In genomic region chr7:1553513-1554210, GRCh38 we compare ENCODE assay signal across 25 cellular contexts. TPM values are rescaled to one million over a fixed set of nuclear protein-coding genes. Genes with fewer than 3 reads are reported as not detected.
DNase-seq lines count a peak whose midpoint lies in the region; ATAC-seq, FAIRE-seq and TF ChIP-seq lines count a peak whose summit lies in the region.
"Had no signal": no experiment of that assay in that cellular context is flagged by ENCODE, and none has a peak within 500 bp of the region (broad histone marks: within the 10 kb centered on the region; RNA-seq: fewer than 3 reads in every experiment).

No MANE protein-coding gene starts in this region.

- H2BK20ac ChIP-seq in IMR-90 (ENCODE audit: low read depth, low read length) = no peak overlapping the region
- H2BK20ac ChIP-seq in H1 (ENCODE audit: low read length) = no peak overlapping the region

- TF ChIP-seq CTCF in A549 (IDR thresholded peaks at IDR 0.05) = no peak
- no peak for TF ChIP-seq CTCF in IMR-90 (conservative IDR thresholded peaks at IDR 0.05; ENCODE audit: low read depth, low read length)
- no peak for TF ChIP-seq CTCF in H1 (IDR thresholded peaks at IDR 0.05; ENCODE audit: control extremely low read depth in 1 of 3, insufficient read depth in 1 of 3, low read depth in 1 of 3, low read length in 3 of 3)
- TF ChIP-seq CTCF in osteoblast (IDR thresholded peaks at IDR 0.05; ENCODE audit: extremely low read depth, low read depth, low read length) = no peak

- no peak overlapping the region for H3K18ac ChIP-seq in IMR-90 (ENCODE audit: low read depth, low read length)
- no peak overlapping the region for H3K18ac ChIP-seq in H1 (ENCODE audit: extremely low read depth, low read length)

- H3K23ac ChIP-seq in IMR-90 (ENCODE audit: low read depth, low read length) (no peak overlapping the region), H1 (ENCODE audit: insufficient read length) (no peak overlapping the region)

- DNase-seq in A549 (ENCODE audit: low read depth in 1 of 2, low spot score in 1 of 2) (peak in 1 of 2 experiments; percentile 44), IMR-90 (no peak), H1 (ENCODE audit: low read depth in 1 of 2, low spot score in 2 of 2) (no peak), osteoblast (ENCODE audit: insufficient read length, low spot score, missing footprints) (peak; percentile 89), GM19240 (ENCODE audit: insufficient read length, low spot score) (no peak)
- DNase-seq: activated CD4-positive, alpha-beta T cell treated with anti-CD3 and anti-CD28 coated beads for 1 hour; activated naive CD4-positive, alpha-beta T cell treated with anti-CD3 and anti-CD28 coated beads, Interleukin-2, amount 10 ng/mL, durations not matched to agents 7 days and 5 days; brain microvascular endothelial cell; HCEC 1CT; MV-4-11; NCI-H146; NCI-H446; NCI-H774; stimulated activated naive CD4-positive, alpha-beta T cell had no signal

- no peak for ATAC-seq in A549
- ATAC-seq in IMR-90 (ENCODE audit: low read depth) = no peak
- no peak for ATAC-seq in HG03432 (IDR thresholded peaks at IDR 0.05; ENCODE audit: unreplicated experiment)
- no peak for ATAC-seq in GM19023 (IDR thresholded peaks at IDR 0.05; ENCODE audit: unreplicated experiment)
- ATAC-seq: activated T-helper 17 cell treated with anti-CD3 and anti-CD28 coated beads, Interleukin-2, amount 50 U/mL, for 72 hours; gastrocnemius medialis had no signal

- no peaks in the 10 kb centered on the region for H3K23me2 ChIP-seq in H1 (ENCODE audit: low read depth, low read length)

- H4K5ac ChIP-seq in IMR-90 (ENCODE audit: low read depth, low read length) (no peak overlapping the region), H1 (ENCODE audit: insufficient read length, low read depth, low read length) (no peak overlapping the region)

- H4K8ac ChIP-seq in IMR-90 (ENCODE audit: low read depth in 2 of 2, low read length in 2 of 2) = no peak overlapping the region
- peak overlapping the region; percentile 14; the same call in 1 of the 2 replicates for H4K8ac ChIP-seq in H1 (ENCODE audit: extremely low read depth, insufficient read depth, low read length)

- H4K20me1 ChIP-seq in IMR-90 (ENCODE audit: insufficient read depth, low read length) (no peaks in the 10 kb centered on the region), H1 (replicated peaks in 1 of 2; ENCODE audit: control insufficient read depth in 1 of 2, insufficient read depth in 2 of 2, low read length in 2 of 2) (peaks cover 0 to 3% of the 10 kb centered on the region in 2 experiments), osteoblast (ENCODE audit: insufficient read depth, low read length) (no peaks in the 10 kb centered on the region)
- H4K20me1 ChIP-seq: BLaER1 had no signal

- TF ChIP-seq POLR2A in A549 (IDR thresholded peaks at IDR 0.05; ENCODE audit: low read length) (no peak), IMR-90 (IDR thresholded peaks at IDR 0.05; ENCODE audit: low read depth, low read length) (no peak), H1 (IDR thresholded peaks at IDR 0.05; ENCODE audit: control extremely low read depth in 1 of 2, low read depth in 2 of 2, low read length in 2 of 2) (no peak)

- no peaks in the 10 kb centered on the region for H3K36me3 ChIP-seq in IMR-90 (ENCODE audit: control insufficient read depth, insufficient read depth, low read length)
- H3K36me3 ChIP-seq in H1 (ENCODE audit: control insufficient read depth in 2 of 4, insufficient read depth in 4 of 4, low read length in 3 of 4) = no peaks in the 10 kb centered on the region
- no peaks in the 10 kb centered on the region for H3K36me3 ChIP-seq in osteoblast (ENCODE audit: insufficient read depth, low read length)
- H3K36me3 ChIP-seq: BLaER1, brain microvascular endothelial cell, gastrocnemius medialis, right atrium auricular region had no signal

- no peaks in the 10 kb centered on the region for H3K79me2 ChIP-seq in H1 (ENCODE audit: control insufficient read depth in 1 of 2, insufficient read depth in 2 of 2, low read length in 2 of 2)
- no peaks in the 10 kb centered on the region for H3K79me2 ChIP-seq in osteoblast (ENCODE audit: insufficient read depth, low read length)

- peak overlapping the region; percentile 35; the same call in 1 of the 2 replicates for H2BK12ac ChIP-seq in H1 (ENCODE audit: low read depth, low read length)

- peaks cover 11% of the 10 kb centered on the region for H3K9me1 ChIP-seq in IMR-90 (ENCODE audit: insufficient read depth, low read length)

- H2BK120ac ChIP-seq in IMR-90 (ENCODE audit: low read depth, low read length) (no peak overlapping the region), H1 (replicated peaks; ENCODE audit: low read depth, low read length) (no peak overlapping the region)

- dilution Hi-C loops in IMR-90 (cut with HindIII; ENCODE audit: low sequenced_read_pairs, unreplicated experiment) = no loop called here

- H3K4me1 ChIP-seq in A549 (peaks cover 38% of the 10 kb centered on the region), IMR-90 (ENCODE audit: control insufficient read depth, insufficient read depth, low read length) (peaks cover 14% of the 10 kb centered on the region), H1 (replicated peaks in 1 of 4; ENCODE audit: control insufficient read depth in 3 of 4, insufficient read depth in 4 of 4, low read length in 3 of 4) (peaks cover 0 to 14% (median 10%) of the 10 kb centered on the region in 4 experiments; a peak in 6 of 7 replicates), osteoblast (ENCODE audit: insufficient read depth, low read length) (peaks cover 13% of the 10 kb centered on the region)

- H3K14ac ChIP-seq in IMR-90 (replicated peaks; ENCODE audit: low read depth, low read length) (no peak overlapping the region), H1 (ENCODE audit: insufficient read length) (no peak overlapping the region)

- H3K9me3 ChIP-seq in A549 (no peaks in the 10 kb centered on the region), IMR-90 (ENCODE audit: control insufficient read depth, insufficient read depth, low read length) (no peaks in the 10 kb centered on the region), H1 (ENCODE audit: insufficient read depth in 2 of 2, low read depth in 1 of 2, low read length in 1 of 2) (no peaks in the 10 kb centered on the region), osteoblast (ENCODE audit: low read depth, low read length) (no peaks in the 10 kb centered on the region)
- H3K9me3 ChIP-seq: BLaER1, gastrocnemius medialis, right atrium auricular region had no signal

- no peak overlapping the region for H4K91ac ChIP-seq in IMR-90 (ENCODE audit: insufficient read depth, low read depth, low read length)
- no peak overlapping the region for H4K91ac ChIP-seq in H1 (replicated peaks; ENCODE audit: insufficient read length, low read length)

- H2BK5ac ChIP-seq in IMR-90 (ENCODE audit: low read depth, low read length, poor library complexity, severe bottlenecking) = no peak overlapping the region
- H2BK5ac ChIP-seq in H1 (ENCODE audit: low read depth, low read length) = no peak overlapping the region

- TF ChIP-seq EP300 in A549 (IDR thresholded peaks at IDR 0.05) (no peak), H1 (IDR thresholded peaks at IDR 0.05; ENCODE audit: borderline replicate concordance in 1 of 2, low read depth in 2 of 2, low read length in 2 of 2) (no peak)

- H3K4ac ChIP-seq in IMR-90 (ENCODE audit: low read depth, low read length) = 0 out of 2 replicates have a peak overlapping the region, but pooled peaks have one; percentile 92
- no peak overlapping the region for H3K4ac ChIP-seq in H1 (replicated peaks; ENCODE audit: insufficient read length, low read depth, low read length)

- no peak overlapping the region; the same call in 1 of the 2 replicates for H2AK5ac ChIP-seq in IMR-90 (ENCODE audit: low read depth, low read length)
- H2AK5ac ChIP-seq in H1 (ENCODE audit: low read depth, low read length) = no peak overlapping the region

- peak overlapping the region; percentile 97 to 99 for H3K27ac ChIP-seq in A549
- no peak overlapping the region for H3K27ac ChIP-seq in IMR-90 (ENCODE audit: insufficient read depth, low read length)
- H3K27ac ChIP-seq in H1 (ENCODE audit: low read depth, low read length) = no peak overlapping the region
- no peak overlapping the region for H3K27ac ChIP-seq in osteoblast (ENCODE audit: low read depth, low read length)
- H3K27ac ChIP-seq: BLaER1, brain microvascular endothelial cell, right atrium auricular region had no signal

- no peak overlapping the region for H2AK9ac ChIP-seq in IMR-90 (replicated peaks; ENCODE audit: low read depth, low read length, poor library complexity)

- BruUV-seq in IMR-90 (replicated peaks; lab: Mats Ljungman, UMichigan) = no TSS peak

- H2BK15ac ChIP-seq in IMR-90 (ENCODE audit: low read depth, low read length) (peak overlapping the region; percentile 62; the same call in 1 of the 3 replicates), H1 (ENCODE audit: low read length) (no peak overlapping the region)

- CTCF ChIA-PET in A549 (lab: Yijun Ruan, JAX) = interaction anchor here (1.0 to 9.5 kb wide), 5 partner anchors 9 to 80 kb away, joined by 3 to 204 read pairs (median 16); no protein-coding TSS in a partner anchor
- CTCF ChIA-PET in IMR-90 (lab: Yijun Ruan, JAX) = no interaction called here
- CTCF ChIA-PET in H1 (lab: Charles Lee; ENCODE audit: partially characterized antibody) = interaction anchor here (1.3 to 3.5 kb wide), 4 partner anchors 9 to 50 kb away, joined by 3 to 15 read pairs (median 4); partner anchors contain the start of gene INTS1

- intact Hi-C loops in IMR-90 (cut with micrococcal nuclease) = no loop called here

- H3K9ac ChIP-seq in IMR-90 (ENCODE audit: low read depth, low read length) (no peak overlapping the region), H1 (replicated peaks in 1 of 4; ENCODE audit: extremely low read depth in 1 of 4, low read depth in 3 of 4, low read length in 3 of 4) (no peak overlapping the region)
- H3K9ac ChIP-seq: BLaER1 had no signal

- H3K4me3 ChIP-seq in A549 (peak overlapping the region; percentile 55; the same call in 1 of the 3 replicates), IMR-90 (ENCODE audit: insufficient read depth, low read depth, low read length) (no peak overlapping the region), H1 (ENCODE audit: extremely low read depth in 1 of 4, insufficient read depth in 2 of 4, low read depth in 3 of 4, low read length in 4 of 4) (no peak overlapping the region), osteoblast (ENCODE audit: insufficient read depth, low read length) (no peak overlapping the region)
- H3K4me3 ChIP-seq: BLaER1, gastrocnemius medialis, right atrium auricular region, smooth muscle cell had no signal

- H3K56ac ChIP-seq in IMR-90 (ENCODE audit: extremely low read depth, insufficient read depth, low read length) = no peak overlapping the region
- no peak overlapping the region for H3K56ac ChIP-seq in H1 (replicated peaks; ENCODE audit: insufficient read length, low read depth, low read length)

- in situ Hi-C loops in IMR-90 (cut with MboI; ENCODE audit: low sequenced_read_pairs) = no loop called here

- H2AFZ ChIP-seq in IMR-90 (replicated peaks; ENCODE audit: low read length, poor library complexity) (no peak overlapping the region), H1 (ENCODE audit: low read length) (no peak overlapping the region), osteoblast (ENCODE audit: low read length) (no peak overlapping the region)

- 94% methylated on average over 25 of the region's 28 CpGs for WGBS in A549 (ENCODE audit: missing lambda C conversion rate)
- WGBS in IMR-90 (ENCODE audit: extremely low coverage in 2 of 2, insufficient read length in 1 of 2), 2 experiments = 89% methylated on average over 9 of the region's 28 CpGs; no CpG with 5 or more reads in 1 of the 2 experiments
- WGBS in H1 (ENCODE audit: extremely low coverage in 1 of 2, insufficient coverage in 1 of 2, insufficient read length in 1 of 2, insufficient replicate concordance in 2 of 2, low coverage in 1 of 2, low lambda C conversion rate in 2 of 2, missing lambda C conversion rate in 1 of 2), 2 experiments = 86% methylated on average over 28 of the region's 28 CpGs; no CpG with 5 or more reads in 1 of the 2 experiments

- H3K27me3 ChIP-seq in IMR-90 (ENCODE audit: control insufficient read depth, insufficient read depth, low read length) = no peaks in the 10 kb centered on the region
- H3K27me3 ChIP-seq in H1 (replicated peaks in 1 of 4; ENCODE audit: control insufficient read depth in 3 of 4, extremely low read depth in 1 of 4, insufficient read depth in 3 of 4, low read length in 3 of 4) = no peaks in the 10 kb centered on the region
- no peaks in the 10 kb centered on the region for H3K27me3 ChIP-seq in osteoblast (ENCODE audit: insufficient read depth, low read length)
- H3K27me3 ChIP-seq: BLaER1, brain microvascular endothelial cell, gastrocnemius medialis, right atrium auricular region had no signal

- FAIRE-seq in A549 (lab: Jason Lieb, UNC) (no peak), H1 (lab: Jason Lieb, UNC) (no peak)
- FAIRE-seq: endothelial cell of umbilical vein, GM12892 had no signal

- H3K4me2 ChIP-seq in A549 (peak overlapping the region; percentile 94), IMR-90 (ENCODE audit: low read depth, low read length) (no peak overlapping the region), H1 (ENCODE audit: insufficient read depth in 1 of 2, low read depth in 2 of 2, low read length in 2 of 2) (no peak overlapping the region), osteoblast (ENCODE audit: insufficient read depth, low read length) (no peak overlapping the region)
- H3K4me2 ChIP-seq: smooth muscle cell had no signal

- no peak for TF ChIP-seq RAD21 in A549 (conservative IDR thresholded peaks at IDR 0.05 in 1 of 2, IDR thresholded peaks at IDR 0.05 in 1 of 2)
- no peak for TF ChIP-seq RAD21 in IMR-90 (IDR thresholded peaks at IDR 0.05; ENCODE audit: low read length)
- TF ChIP-seq RAD21 in H1 (IDR thresholded peaks at IDR 0.05 in 1 of 2, conservative IDR thresholded peaks at IDR 0.05 in 1 of 2; ENCODE audit: low read depth in 2 of 2, low read length in 2 of 2) = no peak

- POLR2A ChIA-PET in A549 (lab: Yijun Ruan, JAX) (no interaction called here), IMR-90 (lab: Charles Lee; ENCODE audit: unreplicated experiment) (no interaction called here), H1 (lab: Charles Lee; ENCODE audit: partially characterized antibody) (interaction anchor here (0.5 to 2.1 kb wide), 3 partner anchors 14 to 60 kb away, joined by 3 to 7 read pairs (median 3); no protein-coding TSS in a partner anchor)

- H3K79me1 ChIP-seq in IMR-90 (ENCODE audit: low read depth in 1 of 2, low read length in 2 of 2) (peaks cover 0 to 14% of the 10 kb centered on the region in 2 experiments; a peak in 1 of 4 replicates), H1 (ENCODE audit: low read depth, low read length) (no peaks in the 10 kb centered on the region)

RNA-seq across cellular contexts. Expression of gene TMEM184A, which starts 2.3 kb away (rescaled TPM):
- 18.4 and 22.0 TPM in 2 replicates for polyA plus RNA-seq in A549 (2011; rRNA removed)
- polyA plus RNA-seq in A549 (2012; cell fraction: cytosol; rRNA removed) = 22.6 and 32.6 TPM in 2 replicates
- polyA plus RNA-seq in A549 (2012; cell fraction: nucleus; rRNA removed) = 86.6 and 140 TPM in 2 replicates
- 14.3 to 16.1 TPM (median 15.8 TPM) in 3 replicates for polyA plus RNA-seq in A549 (2017; fragmentation: RNase III; extraction: RNeasy Plus Mini Kit Qiagen cat#74134 plus additional on column Dnase treatment)
- 51.8 and 53.5 TPM in 2 replicates for polyA minus RNA-seq in A549 (2011; rRNA and poly(A)+ RNA removed)
- total RNA-seq in IMR-90 (2012; rRNA removed) = 0.28 and 0.36 TPM in 2 replicates
- 1.9 TPM in 2 replicates for polyA plus RNA-seq in IMR-90 (2012; rRNA removed)
- polyA plus RNA-seq in IMR-90 (2012; cell fraction: cytosol; rRNA removed) = 0.74 and 1.2 TPM in 2 replicates
- polyA plus RNA-seq in IMR-90 (2012; cell fraction: nucleus; rRNA removed; ENCODE audit: low replicate concordance) = 4.1 and 11.5 TPM in 2 replicates
- total RNA-seq in H1 (2021; fragmentation: NEBNext Ultra II Directional; extraction: Animal tissue kit (Norgen Biotek cat#: 25700)) = 1.5 and 1.8 TPM in 2 replicates
- polyA plus RNA-seq in H1 (2011; rRNA removed) = 2.1 and 3.0 TPM in 2 replicates
- 2.0 TPM for polyA plus RNA-seq in H1 (2011; cell fraction: cytosol; rRNA removed)
- 11.1 TPM for polyA plus RNA-seq in H1 (2011; cell fraction: nucleus; rRNA removed)
- polyA plus RNA-seq in H1 (2012, experiment 1 of 2) = 1.0 to 1.7 TPM (median 1.3 TPM) in 4 replicates
- polyA plus RNA-seq in H1 (2012, experiment 2 of 2) = 0.89 TPM
- polyA plus RNA-seq in H1 (2013, experiment 1 of 2) = 1.6 TPM
- polyA plus RNA-seq in H1 (2013, experiment 2 of 2) = 1.3 TPM
- 1.5 and 2.9 TPM in 2 replicates for polyA minus RNA-seq in H1 (2011; rRNA and poly(A)+ RNA removed)
- 2.5 TPM for polyA minus RNA-seq in H1 (2011; cell fraction: cytosol; rRNA and poly(A)+ RNA removed)
- 5.4 TPM for polyA minus RNA-seq in H1 (2011; cell fraction: nucleus; rRNA and poly(A)+ RNA removed)
- total RNA-seq in osteoblast = under 0.01 TPM in 2 replicates
- total RNA-seq: activated T-helper 17 cell treated with anti-CD3 and anti-CD28 coated beads, Interleukin-2, amount 50 U/mL, for 72 hours; endothelial cell of umbilical vein; T-helper 2 cell treated with Interferon-gamma antibody and Interleukin-4, amounts not matched to agents 100 ng/mL and 5 ng/mL, for 36 hours had no signal
- polyA plus RNA-seq: neural cell had no signal

RNA-seq across cellular contexts. Expression of gene PSMG3, which starts 16.2 kb away (rescaled TPM):
- polyA plus RNA-seq in A549 (2011; rRNA removed) (83.9 and 89.3 TPM in 2 replicates), A549 (2017; fragmentation: RNase III; extraction: RNeasy Plus Mini Kit Qiagen cat#74134 plus additional on column Dnase treatment) (75.9 to 81.0 TPM (median 78.3 TPM) in 3 replicates), IMR-90 (2012; rRNA removed) (52.5 and 54.1 TPM in 2 replicates), H1 (2011; rRNA removed) (62.0 and 69.8 TPM in 2 replicates)
- 158 and 161 TPM in 2 replicates for polyA plus RNA-seq in A549 (2012; cell fraction: cytosol; rRNA removed)
- polyA plus RNA-seq in A549 (2012; cell fraction: nucleus; rRNA removed) = 102 and 111 TPM in 2 replicates
- polyA minus RNA-seq in A549 (2011; rRNA and poly(A)+ RNA removed) = 22.6 and 32.9 TPM in 2 replicates
- total RNA-seq in IMR-90 (2012; rRNA removed) (30.6 and 37.3 TPM in 2 replicates), osteoblast (32.1 and 38.7 TPM in 2 replicates)
- polyA plus RNA-seq in IMR-90 (2012; cell fraction: cytosol; rRNA removed) = 44.0 and 63.2 TPM in 2 replicates
- polyA plus RNA-seq in IMR-90 (2012; cell fraction: nucleus; rRNA removed; ENCODE audit: low replicate concordance) = 74.3 and 81.9 TPM in 2 replicates
- 30.2 and 32.0 TPM in 2 replicates for total RNA-seq in H1 (2021; fragmentation: NEBNext Ultra II Directional; extraction: Animal tissue kit (Norgen Biotek cat#: 25700))
- 85.4 TPM for polyA plus RNA-seq in H1 (2011; cell fraction: cytosol; rRNA removed)
- 57.2 TPM for polyA plus RNA-seq in H1 (2011; cell fraction: nucleus; rRNA removed)
- 36.8 to 57.3 TPM (median 50.2 TPM) in 4 replicates for polyA plus RNA-seq in H1 (2012, experiment 1 of 2)
- 57.9 TPM for polyA plus RNA-seq in H1 (2012, experiment 2 of 2)
- 21.9 TPM for polyA plus RNA-seq in H1 (2013, experiment 1 of 2)
- 20.0 TPM for polyA plus RNA-seq in H1 (2013, experiment 2 of 2)
- polyA minus RNA-seq in H1 (2011; rRNA and poly(A)+ RNA removed) = 10.6 and 11.2 TPM in 2 replicates
- polyA minus RNA-seq in H1 (2011; cell fraction: cytosol; rRNA and poly(A)+ RNA removed) = 13.8 TPM
- polyA minus RNA-seq in H1 (2011; cell fraction: nucleus; rRNA and poly(A)+ RNA removed) = 9.8 TPM

RNA-seq across cellular contexts. Expression of gene MAFK, which starts 23.2 kb away (rescaled TPM):
- polyA plus RNA-seq in A549 (2011; rRNA removed) (61.0 and 67.9 TPM in 2 replicates), A549 (2017; fragmentation: RNase III; extraction: RNeasy Plus Mini Kit Qiagen cat#74134 plus additional on column Dnase treatment) (93.1 to 106 TPM (median 101 TPM) in 3 replicates), IMR-90 (2012; rRNA removed) (27.1 and 27.9 TPM in 2 replicates), H1 (2011; rRNA removed) (5.5 and 6.9 TPM in 2 replicates)
- 47.0 and 67.0 TPM in 2 replicates for polyA plus RNA-seq in A549 (2012; cell fraction: cytosol; rRNA removed)
- 433 and 488 TPM in 2 replicates for polyA plus RNA-seq in A549 (2012; cell fraction: nucleus; rRNA removed)
- polyA minus RNA-seq in A549 (2011; rRNA and poly(A)+ RNA removed) = 25.5 and 36.5 TPM in 2 replicates
- total RNA-seq in IMR-90 (2012; rRNA removed) (16.4 and 19.2 TPM in 2 replicates), osteoblast (19.7 and 21.7 TPM in 2 replicates)
- polyA plus RNA-seq in IMR-90 (2012; cell fraction: cytosol; rRNA removed) = 9.3 and 16.3 TPM in 2 replicates
- polyA plus RNA-seq in IMR-90 (2012; cell fraction: nucleus; rRNA removed; ENCODE audit: low replicate concordance) = 216 and 262 TPM in 2 replicates
- total RNA-seq in H1 (2021; fragmentation: NEBNext Ultra II Directional; extraction: Animal tissue kit (Norgen Biotek cat#: 25700)) = 16.8 and 17.3 TPM in 2 replicates
- polyA plus RNA-seq in H1 (2011; cell fraction: cytosol; rRNA removed) = 7.6 TPM
- polyA plus RNA-seq in H1 (2011; cell fraction: nucleus; rRNA removed) = 27.0 TPM
- 9.8 to 15.5 TPM (median 13.5 TPM) in 4 replicates for polyA plus RNA-seq in H1 (2012, experiment 1 of 2)
- 8.5 TPM for polyA plus RNA-seq in H1 (2012, experiment 2 of 2)
- 7.6 TPM for polyA plus RNA-seq in H1 (2013, experiment 1 of 2)
- 7.8 TPM for polyA plus RNA-seq in H1 (2013, experiment 2 of 2)
- polyA minus RNA-seq in H1 (2011; rRNA and poly(A)+ RNA removed) = 2.3 and 2.4 TPM in 2 replicates
- 8.1 TPM for polyA minus RNA-seq in H1 (2011; cell fraction: cytosol; rRNA and poly(A)+ RNA removed)
- polyA minus RNA-seq in H1 (2011; cell fraction: nucleus; rRNA and poly(A)+ RNA removed) = 7.7 TPM

RNA-seq across cellular contexts. Expression of gene INTS1, which starts 49.5 kb away (rescaled TPM):
- 14.6 and 18.4 TPM in 2 replicates for polyA plus RNA-seq in A549 (2011; rRNA removed)
- 50.9 and 73.0 TPM in 2 replicates for polyA plus RNA-seq in A549 (2012; cell fraction: cytosol; rRNA removed)
- 263 and 419 TPM in 2 replicates for polyA plus RNA-seq in A549 (2012; cell fraction: nucleus; rRNA removed)
- 48.0 to 48.7 TPM (median 48.1 TPM) in 3 replicates for polyA plus RNA-seq in A549 (2017; fragmentation: RNase III; extraction: RNeasy Plus Mini Kit Qiagen cat#74134 plus additional on column Dnase treatment)
- polyA minus RNA-seq in A549 (2011; rRNA and poly(A)+ RNA removed) = 28.4 and 51.5 TPM in 2 replicates
- total RNA-seq in IMR-90 (2012; rRNA removed) = 9.3 and 10.0 TPM in 2 replicates
- polyA plus RNA-seq in IMR-90 (2012; rRNA removed) = 40.1 and 47.1 TPM in 2 replicates
- polyA plus RNA-seq in IMR-90 (2012; cell fraction: cytosol; rRNA removed) = 32.2 and 35.8 TPM in 2 replicates
- polyA plus RNA-seq in IMR-90 (2012; cell fraction: nucleus; rRNA removed; ENCODE audit: low replicate concordance) = 80.3 and 296 TPM in 2 replicates
- 104 and 116 TPM in 2 replicates for total RNA-seq in H1 (2021; fragmentation: NEBNext Ultra II Directional; extraction: Animal tissue kit (Norgen Biotek cat#: 25700))
- polyA plus RNA-seq in H1 (2011; rRNA removed) = 76.9 and 115 TPM in 2 replicates
- polyA plus RNA-seq in H1 (2011; cell fraction: cytosol; rRNA removed) = 49.6 TPM
- 250 TPM for polyA plus RNA-seq in H1 (2011; cell fraction: nucleus; rRNA removed)
- 41.9 to 92.6 TPM (median 87.4 TPM) in 4 replicates for polyA plus RNA-seq in H1 (2012, experiment 1 of 2)
- polyA plus RNA-seq in H1 (2012, experiment 2 of 2) = 126 TPM
- polyA plus RNA-seq in H1 (2013, experiment 1 of 2) = 56.2 TPM
- polyA plus RNA-seq in H1 (2013, experiment 2 of 2) = 50.8 TPM
- 37.2 and 46.1 TPM in 2 replicates for polyA minus RNA-seq in H1 (2011; rRNA and poly(A)+ RNA removed)
- 61.9 TPM for polyA minus RNA-seq in H1 (2011; cell fraction: cytosol; rRNA and poly(A)+ RNA removed)
- polyA minus RNA-seq in H1 (2011; cell fraction: nucleus; rRNA and poly(A)+ RNA removed) = 96.2 TPM
- total RNA-seq in osteoblast = 53.0 and 66.2 TPM in 2 replicates

Comparison
In these comparisons a context has a peak if more than half of its experiments do, and no peak if none do; other contexts are left out.
1. H3K27ac ChIP-seq: peak in A549 (2 of 2); none in IMR-90 (single experiment), H1 (single experiment) and osteoblast (single experiment).